In genomic region chr9:137669261-137669672, GRCh38 we compare ENCODE assay signal across 16 cellular contexts. TPM values are rescaled to one million over a fixed set of nuclear protein-coding genes. Genes with fewer than 3 reads are reported as not detected.
A peak's percentile ranks its signal among the peaks of the same experiment; 100 is the strongest.
DNase-seq lines count a peak whose midpoint lies in the region; ATAC-seq and TF ChIP-seq lines count a peak whose summit lies in the region.
"Had no signal": no experiment of that assay in that cellular context is flagged by ENCODE, and none has a peak within 500 bp of the region (broad histone marks: within the 10 kb centered on the region; RNA-seq: fewer than 3 reads in every experiment).

No MANE protein-coding gene starts in this region.

- H2AFZ ChIP-seq in IMR-90 (replicated peaks; ENCODE audit: low read length, poor library complexity) (peak overlapping the region; percentile 24), PC-3 (ENCODE audit: low read length) (no peak overlapping the region)

- no peaks in the 10 kb centered on the region for H3K9me2 ChIP-seq in PC-3 (replicated peaks; ENCODE audit: low read length)

- no peak for ATAC-seq in IMR-90 (ENCODE audit: low read depth)
- no peak for ATAC-seq in central memory CD8-positive, alpha-beta T cell (replicated peaks; ENCODE audit: extremely low read depth, poor library complexity, severe bottlenecking)
- ATAC-seq in naive B cell (ENCODE audit: low read depth in 2 of 2), result no peak
- no peak for ATAC-seq in HG03039 (IDR thresholded peaks at IDR 0.05; ENCODE audit: unreplicated experiment)
- no peak for ATAC-seq in PC-3
- ATAC-seq in GM21360 (IDR thresholded peaks at IDR 0.05; ENCODE audit: unreplicated experiment), result no peak

- CTCF ChIA-PET in IMR-90 (lab: Yijun Ruan, JAX) (no interaction called here), PC-3 (lab: Charles Lee) (no interaction called here)

- H3K4me3 Mint-ChIP-seq in central memory CD8-positive, alpha-beta T cell, result no peak overlapping the region
- H3K4me3 Mint-ChIP-seq in naive B cell, result peak overlapping the region in 2 of 8 donors; percentile 26 to 52
- H3K4me3 Mint-ChIP-seq: nephron had no signal

- H2BK5ac ChIP-seq in IMR-90 (ENCODE audit: low read depth, low read length, poor library complexity, severe bottlenecking), result no peak overlapping the region

- no peaks in the 10 kb centered on the region for H3K9me3 ChIP-seq in IMR-90 (ENCODE audit: control insufficient read depth, insufficient read depth, low read length)
- no peaks in the 10 kb centered on the region for H3K9me3 ChIP-seq in PC-3 (ENCODE audit: low read length)

- dilution Hi-C loops in IMR-90 (cut with HindIII; ENCODE audit: low sequenced_read_pairs, unreplicated experiment), result no loop called here

- BruUV-seq in IMR-90 (replicated peaks; lab: Mats Ljungman, UMichigan) (no TSS peak), PC-3 (replicated peaks; lab: Mats Ljungman, UMichigan) (no TSS peak)

- H4K5ac ChIP-seq in IMR-90 (ENCODE audit: low read depth, low read length), result no peak overlapping the region

- H3K9me1 ChIP-seq in IMR-90 (ENCODE audit: insufficient read depth, low read length), result peaks cover 14% of the 10 kb centered on the region

- H3K27me3 ChIP-seq in IMR-90 (ENCODE audit: control insufficient read depth, insufficient read depth, low read length) (no peaks in the 10 kb centered on the region), PC-3 (ENCODE audit: low read length) (no peaks in the 10 kb centered on the region)

- no peak overlapping the region for H3K14ac ChIP-seq in IMR-90 (replicated peaks; ENCODE audit: low read depth, low read length)

- H3F3A ChIP-seq in PC-3 (ENCODE audit: low read length, unreplicated experiment), result peaks cover under 1% of the 10 kb centered on the region

- in situ Hi-C loops in IMR-90 (cut with MboI; ENCODE audit: low sequenced_read_pairs), result no loop called here

- H3K79me1 ChIP-seq in IMR-90 (ENCODE audit: low read depth in 1 of 2, low read length in 2 of 2), result peaks cover 51 to 83% of the 10 kb centered on the region in 2 experiments

- no peak overlapping the region for H4K91ac ChIP-seq in IMR-90 (ENCODE audit: insufficient read depth, low read depth, low read length)

- peaks cover 11% of the 10 kb centered on the region for H3K36me3 Mint-ChIP-seq in central memory CD8-positive, alpha-beta T cell (ENCODE audit: insufficient read depth)
- H3K36me3 Mint-ChIP-seq in naive B cell, result peaks cover 12 to 20% of the 10 kb centered on the region in 2 donors

- H3K27ac Mint-ChIP-seq in central memory CD8-positive, alpha-beta T cell (ENCODE audit: low read depth), result peak overlapping the region; percentile 52
- peak overlapping the region in 4 of 6 donors; percentile 0 to 90 (median 42) for H3K27ac Mint-ChIP-seq in naive B cell

- H3K27me3 Mint-ChIP-seq in central memory CD8-positive, alpha-beta T cell, result no peaks in the 10 kb centered on the region
- H3K27me3 Mint-ChIP-seq in naive B cell, result no peaks in the 10 kb centered on the region

- no peak overlapping the region for H3K56ac ChIP-seq in IMR-90 (ENCODE audit: extremely low read depth, insufficient read depth, low read length)

- H3K27ac ChIP-seq in IMR-90 (ENCODE audit: insufficient read depth, low read length), result no peak overlapping the region
- no peak overlapping the region for H3K27ac ChIP-seq in PC-3 (ENCODE audit: low read length)
- H3K27ac ChIP-seq: SK-N-MC had no signal

- no peak overlapping the region for H2BK20ac ChIP-seq in IMR-90 (ENCODE audit: low read depth, low read length)

- DNase-seq in Ammon's horn (ENCODE audit: low spot score) (peak; percentile 44), IMR-90 (no peak), naive B cell (no peak), NCI-H526 treated with DMSO at 0.1 percent for 48 hours (lab: John Stamatoyannopoulos, UW) (no peak), PC-3 (no peak)
- no peak for DNase-seq in central memory CD8-positive, alpha-beta T cell (ENCODE audit: low spot score in 2 of 2)
- DNase-seq: activated CD4-positive, alpha-beta T cell treated with anti-CD3 and anti-CD28 coated beads for 1 hour; activated effector memory CD4-positive, alpha-beta T cell treated with anti-CD3 and anti-CD28 coated beads, Interleukin-2, amount 50 U/mL, for 16 hours; foreskin fibroblast; NCI-H1105 treated with DMSO at 0.1 percent for 48 hours; NCI-H748 treated with DMSO at 0.1 percent for 48 hours; small intestine had no signal

- no peak for TF ChIP-seq CTCF in IMR-90 (conservative IDR thresholded peaks at IDR 0.05; ENCODE audit: low read depth, low read length)
- TF ChIP-seq CTCF in PC-3 (conservative IDR thresholded peaks at IDR 0.05; ENCODE audit: low read depth, low read length), result no peak

- H3K18ac ChIP-seq in IMR-90 (ENCODE audit: low read depth, low read length), result no peak overlapping the region

- no peak overlapping the region for H2BK15ac ChIP-seq in IMR-90 (ENCODE audit: low read depth, low read length)

- 96% methylated on average over 17 of the region's 23 CpGs; no CpG with 5 or more reads in 1 of the 2 experiments for WGBS in IMR-90 (ENCODE audit: extremely low coverage in 2 of 2, insufficient read length in 1 of 2), 2 experiments

- H3K4me1 ChIP-seq in IMR-90 (ENCODE audit: control insufficient read depth, insufficient read depth, low read length) (peaks cover 17% of the 10 kb centered on the region), PC-3 (ENCODE audit: insufficient read depth, low read length) (peaks cover 11% of the 10 kb centered on the region)

- no peak overlapping the region for H2AK5ac ChIP-seq in IMR-90 (ENCODE audit: low read depth, low read length)

- POLR2A ChIA-PET in IMR-90 (lab: Charles Lee; ENCODE audit: unreplicated experiment) (no interaction called here), PC-3 (lab: Charles Lee; ENCODE audit: unreplicated experiment) (no interaction called here)

- peak overlapping the region; percentile 25 for H2AK9ac ChIP-seq in IMR-90 (replicated peaks; ENCODE audit: low read depth, low read length, poor library complexity)

- no peak overlapping the region for H3K4me3 ChIP-seq in IMR-90 (ENCODE audit: insufficient read depth, low read depth, low read length)
- no peak overlapping the region for H3K4me3 ChIP-seq in PC-3 (ENCODE audit: low read length)
- H3K4me3 ChIP-seq: SK-N-MC had no signal

- intact Hi-C loops in IMR-90 (cut with micrococcal nuclease), result no loop called here
- intact Hi-C loops in PC-3 (cut with micrococcal nuclease), result no loop called here

- no peak for TF ChIP-seq POLR2A in IMR-90 (IDR thresholded peaks at IDR 0.05; ENCODE audit: low read depth, low read length)

- H2BK120ac ChIP-seq in IMR-90 (ENCODE audit: low read depth, low read length), result no peak overlapping the region

- no peak overlapping the region for H3K4ac ChIP-seq in IMR-90 (ENCODE audit: low read depth, low read length)

- H4K20me1 ChIP-seq in IMR-90 (ENCODE audit: insufficient read depth, low read length), result peaks cover 77% of the 10 kb centered on the region
- no peaks in the 10 kb centered on the region; the same call in 1 of the 2 replicates for H4K20me1 ChIP-seq in PC-3 (ENCODE audit: low read length)

- H3K79me2 ChIP-seq in PC-3 (ENCODE audit: low read length), result peaks cover 56% of the 10 kb centered on the region

- H3K36me3 ChIP-seq in IMR-90 (ENCODE audit: control insufficient read depth, insufficient read depth, low read length), result peaks cover 6% of the 10 kb centered on the region
- H3K36me3 ChIP-seq in PC-3 (ENCODE audit: low read depth, low read length), result no peaks in the 10 kb centered on the region; the same call in 1 of the 2 replicates

- no peak overlapping the region for H4K8ac ChIP-seq in IMR-90 (ENCODE audit: low read depth in 2 of 2, low read length in 2 of 2)

- TF ChIP-seq RAD21 in IMR-90 (IDR thresholded peaks at IDR 0.05; ENCODE audit: low read length), result no peak

- no peak overlapping the region for H3K4me2 ChIP-seq in IMR-90 (ENCODE audit: low read depth, low read length)
- H3K4me2 ChIP-seq in PC-3 (ENCODE audit: low read length), result no peak overlapping the region

- H3K9me3 Mint-ChIP-seq in central memory CD8-positive, alpha-beta T cell, result no peaks in the 10 kb centered on the region
- H3K9me3 Mint-ChIP-seq in naive B cell, result no peaks in the 10 kb centered on the region
- H3K9me3 Mint-ChIP-seq: nephron had no signal

- H3K23ac ChIP-seq in IMR-90 (ENCODE audit: low read depth, low read length), result no peak overlapping the region

- H3K4me1 Mint-ChIP-seq in central memory CD8-positive, alpha-beta T cell, result peaks cover 54% of the 10 kb centered on the region
- peaks cover 54 to 78% (median 74%) of the 10 kb centered on the region in 3 donors for H3K4me1 Mint-ChIP-seq in naive B cell

- H3K9ac ChIP-seq in IMR-90 (ENCODE audit: low read depth, low read length), result no peak overlapping the region
- H3K9ac ChIP-seq in PC-3 (ENCODE audit: low read length), result no peak overlapping the region

TF ChIP-seq in IMR-90, 13 proteins besides CTCF, POLR2A, EP300 and RAD21 (continues in another document):
- TF ChIP-seq CHD1 (IDR thresholded peaks at IDR 0.05; ENCODE audit: low read depth, low read length) (no peak), ELK1 (IDR thresholded peaks at IDR 0.05; ENCODE audit: borderline replicate concordance, low read depth, low read length) (no peak), RCOR1 (IDR thresholded peaks at IDR 0.05; ENCODE audit: insufficient replicate concordance, low read length) (no peak), BHLHE40 (IDR thresholded peaks at IDR 0.05; ENCODE audit: low read depth, low read length) (no peak), USF2 (IDR thresholded peaks at IDR 0.05; ENCODE audit: low read depth, low read length) (no peak), MAZ (IDR thresholded peaks at IDR 0.05; ENCODE audit: borderline replicate concordance, low read depth, low read length) (no peak), CEBPB (IDR thresholded peaks at IDR 0.05; ENCODE audit: low read depth, low read length) (no peak)

RNA-seq across cellular contexts. Expression of gene EHMT1, which starts 50.5 kb away (rescaled TPM):
- total RNA-seq in IMR-90 (2012; rRNA removed), result 32.8 and 36.1 TPM in 2 replicates
- 35.1 and 39.0 TPM in 2 replicates for polyA plus RNA-seq in IMR-90 (2012; rRNA removed)
- 30.8 and 36.6 TPM in 2 replicates for polyA plus RNA-seq in IMR-90 (2012; cell fraction: cytosol; rRNA removed)
- 109 and 195 TPM in 2 replicates for polyA plus RNA-seq in IMR-90 (2012; cell fraction: nucleus; rRNA removed; ENCODE audit: low replicate concordance)
- polyA plus RNA-seq in naive B cell (ENCODE audit: low read depth in 6 of 6), result 10 to 100 TPM in 5 of 6 donors, 1 to 10 TPM in 1; 6.7 to 45.0 (median 31.5) TPM
- total RNA-seq in PC-3 (2014; rRNA removed), result 42.8 and 76.3 TPM in 2 replicates
